ENCODE assay signal across 25 cellular contexts in genomic region chr11:125179895-125180294, GRCh38. TPM values are rescaled to one million over a fixed set of nuclear protein-coding genes. Genes with fewer than 3 reads are reported as not detected.
DNase-seq lines count a peak whose midpoint lies in the region; ATAC-seq, FAIRE-seq and TF ChIP-seq lines count a peak whose summit lies in the region.
"Had no signal": no experiment of that assay in that cellular context is flagged by ENCODE, and none has a peak within 500 bp of the region (broad histone marks: within the 10 kb centered on the region; RNA-seq: fewer than 3 reads in every experiment).

No MANE protein-coding gene starts in this region.

- H3K9me3 ChIP-seq in HEK293 (ENCODE audit: control insufficient read depth, insufficient read depth, low read depth, low read length) (no peaks in the 10 kb centered on the region), astrocyte (ENCODE audit: insufficient read depth, low read depth, low read length) (no peaks in the 10 kb centered on the region), mesenchymal stem cell (ENCODE audit: control insufficient read depth, low read length) (no peaks in the 10 kb centered on the region), skeletal muscle satellite cell (replicated peaks; ENCODE audit: low read length) (no peaks in the 10 kb centered on the region)
- H3K9me3 ChIP-seq: A549, BE2C, HAP-1 had no signal

- H3K27me3 ChIP-seq in astrocyte (ENCODE audit: insufficient read depth, low read length), result no peaks in the 10 kb centered on the region
- peaks cover 0 to 38% of the 10 kb centered on the region in 2 experiments for H3K27me3 ChIP-seq in mesenchymal stem cell (ENCODE audit: control insufficient read depth in 1 of 2, insufficient read depth in 1 of 2, low read length in 2 of 2)
- peaks cover 4% of the 10 kb centered on the region for H3K27me3 ChIP-seq in skeletal muscle satellite cell (ENCODE audit: control insufficient read depth, insufficient read depth, low read length)

- H4K91ac ChIP-seq in mesenchymal stem cell (ENCODE audit: low read length), result no peak overlapping the region

- H3K4me3 ChIP-seq in HEK293 (ENCODE audit: low read depth, low read length) (no peak overlapping the region), astrocyte (ENCODE audit: insufficient read depth, low read depth, low read length) (no peak overlapping the region), mesenchymal stem cell (ENCODE audit: insufficient read depth in 1 of 2, low read depth in 1 of 2, low read length in 2 of 2) (no peak overlapping the region), skeletal muscle satellite cell (ENCODE audit: low read length) (no peak overlapping the region)
- H3K4me3 ChIP-seq: A549, HAP-1 had no signal

- peaks cover 66% of the 10 kb centered on the region for H3K4me1 Mint-ChIP-seq in astrocyte (ENCODE audit: low read depth, unreplicated experiment)
- no peaks in the 10 kb centered on the region for H3K4me1 Mint-ChIP-seq in activated CD8-positive, alpha-beta T cell treated with anti-CD3 and anti-CD28 coated beads for 36 hours (ENCODE audit: low read depth)

- H3K9me3 Mint-ChIP-seq in astrocyte (ENCODE audit: unreplicated experiment), result no peaks in the 10 kb centered on the region
- H3K9me3 Mint-ChIP-seq in activated CD8-positive, alpha-beta T cell treated with anti-CD3 and anti-CD28 coated beads for 36 hours, result no peaks in the 10 kb centered on the region

- H3K23ac ChIP-seq in mesenchymal stem cell (ENCODE audit: low read length in 2 of 2), result no peak overlapping the region

- peak overlapping the region; percentile 42 for H3K27ac Mint-ChIP-seq in astrocyte (ENCODE audit: unreplicated experiment)
- no peak overlapping the region for H3K27ac Mint-ChIP-seq in activated CD8-positive, alpha-beta T cell treated with anti-CD3 and anti-CD28 coated beads for 36 hours

- H3K14ac ChIP-seq in mesenchymal stem cell (ENCODE audit: low read length in 2 of 2), result no peak overlapping the region

- no peak for FAIRE-seq in astrocyte (lab: Jason Lieb, UNC)
- FAIRE-seq: A549, D721Med, RCC 7860 had no signal

- H3K79me1 ChIP-seq in mesenchymal stem cell (replicated peaks; ENCODE audit: low read length, poor library complexity, severe bottlenecking), result peaks cover 23% of the 10 kb centered on the region

- H3K4me2 ChIP-seq in astrocyte (ENCODE audit: low read length), result peak overlapping the region; percentile 63
- H3K4me2 ChIP-seq in mesenchymal stem cell (ENCODE audit: low read length, poor library complexity, severe bottlenecking), result no peak overlapping the region
- H3K4me2 ChIP-seq in skeletal muscle satellite cell (ENCODE audit: low read length), result no peak overlapping the region
- H3K4me2 ChIP-seq: A549 had no signal

- intact Hi-C loops in activated CD8-positive, alpha-beta T cell treated with anti-CD3 and anti-CD28 coated beads for 36 hours (cut with micrococcal nuclease), result no loop called here

- H3K4me1 ChIP-seq in HEK293 (ENCODE audit: control insufficient read depth, insufficient read depth, low read length) (peaks cover 7% of the 10 kb centered on the region; the same call in 1 of the 2 replicates), astrocyte (ENCODE audit: insufficient read depth, low read length) (peaks cover 47% of the 10 kb centered on the region), mesenchymal stem cell (ENCODE audit: control insufficient read depth, insufficient read depth, low read depth, low read length) (peaks cover 51% of the 10 kb centered on the region), skeletal muscle satellite cell (ENCODE audit: control insufficient read depth, insufficient read depth, low read length) (peaks cover 37% of the 10 kb centered on the region)
- H3K4me1 ChIP-seq: A549, BE2C had no signal

- POLR2A ChIA-PET in HEK293 (lab: Yijun Ruan, JAX), result no interaction called here
- POLR2A ChIA-PET in activated CD8-positive, alpha-beta T cell treated with anti-CD3 and anti-CD28 coated beads for 36 hours (lab: Charles Lee), result no interaction called here

- no peak overlapping the region for H2BK5ac ChIP-seq in mesenchymal stem cell (ENCODE audit: low read depth, low read length, poor library complexity, severe bottlenecking)

- no peak overlapping the region for H4K8ac ChIP-seq in mesenchymal stem cell (ENCODE audit: low read length)

- no peak overlapping the region for H3K27ac ChIP-seq in HEK293 (ENCODE audit: extremely low read depth, low read depth, low read length)
- peak overlapping the region; percentile 78 for H3K27ac ChIP-seq in astrocyte (ENCODE audit: low read depth, low read length)
- peak overlapping the region; percentile 86 for H3K27ac ChIP-seq in mesenchymal stem cell (ENCODE audit: low read length, poor library complexity, severe bottlenecking)
- H3K27ac ChIP-seq: A549 had no signal

- no peak overlapping the region for H3K4ac ChIP-seq in mesenchymal stem cell (ENCODE audit: low read depth in 1 of 2, low read length in 2 of 2)

- 89% methylated on average over 11 of the region's 11 CpGs for WGBS in mesenchymal stem cell

- H3K36me3 ChIP-seq in HEK293 (ENCODE audit: control insufficient read depth in 2 of 2, insufficient read depth in 1 of 2, low read length in 2 of 2) (peaks cover 0 to 8% of the 10 kb centered on the region in 2 experiments; a peak in 1 of 3 replicates), astrocyte (ENCODE audit: insufficient read depth, low read length) (no peaks in the 10 kb centered on the region), mesenchymal stem cell (ENCODE audit: control insufficient read depth in 1 of 2, insufficient read depth in 2 of 2, low read depth in 1 of 2, low read length in 2 of 2) (peaks cover 0 to 16% of the 10 kb centered on the region in 2 experiments), skeletal muscle satellite cell (ENCODE audit: insufficient read depth, low read length) (no peaks in the 10 kb centered on the region)
- H3K36me3 ChIP-seq: BE2C, HAP-1 had no signal

- H3K9ac ChIP-seq in astrocyte (ENCODE audit: low read length) (peak overlapping the region; percentile 67), mesenchymal stem cell (ENCODE audit: low read length) (no peak overlapping the region), skeletal muscle satellite cell (ENCODE audit: low read depth, low read length) (peak overlapping the region; percentile 51)

- H3K79me2 ChIP-seq in astrocyte (ENCODE audit: insufficient read depth, low read length), result peaks cover 55% of the 10 kb centered on the region

- H3K18ac ChIP-seq in mesenchymal stem cell (ENCODE audit: low read depth in 1 of 2, low read length in 2 of 2), result peak overlapping the region in 1 of 2 experiments; percentile 28

- H2AK5ac ChIP-seq in mesenchymal stem cell (ENCODE audit: low read length, severe bottlenecking), result peak overlapping the region; percentile 59

- peaks cover 59% of the 10 kb centered on the region for H4K20me1 ChIP-seq in astrocyte (ENCODE audit: insufficient read depth, low read length)

- no peak overlapping the region for H3K4me3 Mint-ChIP-seq in astrocyte (ENCODE audit: unreplicated experiment)
- H3K4me3 Mint-ChIP-seq in activated CD8-positive, alpha-beta T cell treated with anti-CD3 and anti-CD28 coated beads for 36 hours, result no peak overlapping the region

- no peak for ATAC-seq in GM18498 (IDR thresholded peaks at IDR 0.05; ENCODE audit: unreplicated experiment)
- ATAC-seq in activated CD8-positive, alpha-beta T cell treated with anti-CD3 and anti-CD28 coated beads for 36 hours, result no peak
- ATAC-seq: A549, Right ventricle myocardium inferior had no signal

- H3K36me3 Mint-ChIP-seq in astrocyte (ENCODE audit: low read depth, unreplicated experiment), result peaks cover 24% of the 10 kb centered on the region
- H3K36me3 Mint-ChIP-seq in activated CD8-positive, alpha-beta T cell treated with anti-CD3 and anti-CD28 coated beads for 36 hours (ENCODE audit: low read depth), result no peaks in the 10 kb centered on the region

- CTCF ChIA-PET in HEK293 (lab: Yijun Ruan, JAX), result interaction anchor here (1.0 kb wide), 1 partner anchor 225 kb away, joined by 3 read pairs; no protein-coding TSS in a partner anchor
- CTCF ChIA-PET in activated CD8-positive, alpha-beta T cell treated with anti-CD3 and anti-CD28 coated beads for 36 hours (lab: Charles Lee), result no interaction called here

- DNase-seq in astrocyte (ENCODE audit: low read depth), result no peak
- no peak for DNase-seq in mesenchymal stem cell
- DNase-seq in activated gamma-delta T cell treated with Interleukin-2 at 50 U/mL for 16 hours, result no peak
- DNase-seq in DMS 273 treated with DMSO at 0.1 percent for 48 hours (lab: John Stamatoyannopoulos, UW), result no peak
- no peak for DNase-seq in activated CD8-positive, alpha-beta T cell treated with anti-CD3 and anti-CD28 coated beads for 36 hours
- DNase-seq: BE2C; EL; GF-D8; KBM-7; NCI-H1105; NCI-H146; NCI-H2029; NCI-H2227 treated with DMSO at 0.1 percent for 48 hours; NCI-H510A treated with DMSO at 0.1 percent for 48 hours; NCI-H774; NK-92 treated with Interleukin-12 subunit alpha and Interleukin-12 subunit beta, amount 100 ng/mL, for 24 hours had no signal

- TF ChIP-seq CTCF in HEK293 (tag by site-specific recombination; IDR thresholded peaks at IDR 0.05) (no peak), astrocyte (IDR thresholded peaks at IDR 0.05; ENCODE audit: insufficient read depth, low read depth, low read length) (no peak)
- no peak for TF ChIP-seq CTCF in activated CD8-positive, alpha-beta T cell treated with anti-CD3 and anti-CD28 coated beads for 36 hours (IDR thresholded peaks at IDR 0.05)

- no peak overlapping the region for H2BK12ac ChIP-seq in mesenchymal stem cell (ENCODE audit: low read length in 2 of 2)

- H3K27me3 Mint-ChIP-seq in astrocyte (ENCODE audit: low read depth, unreplicated experiment), result no peaks in the 10 kb centered on the region
- H3K27me3 Mint-ChIP-seq in activated CD8-positive, alpha-beta T cell treated with anti-CD3 and anti-CD28 coated beads for 36 hours, result peaks cover 37% of the 10 kb centered on the region

- H2AFZ ChIP-seq in astrocyte (ENCODE audit: low read depth, low read length), result no peak overlapping the region
- no peak overlapping the region for H2AFZ ChIP-seq in mesenchymal stem cell (ENCODE audit: low read depth, low read length)

- no peak overlapping the region for H2BK15ac ChIP-seq in mesenchymal stem cell (ENCODE audit: low read depth, poor library complexity, severe bottlenecking)

- H2BK120ac ChIP-seq in mesenchymal stem cell (ENCODE audit: low read depth, low read length), result no peak overlapping the region

RNA-seq across cellular contexts. Expression of gene PKNOX2, which starts 15.3 kb away (rescaled TPM):
- 53.4 and 69.9 TPM in 2 replicates for total RNA-seq in astrocyte
- polyA plus RNA-seq in mesenchymal stem cell (2013, experiment 1 of 2), result 3.7 TPM
- 3.4 TPM for polyA plus RNA-seq in mesenchymal stem cell (2013, experiment 2 of 2)
- 0.25 and 1.3 TPM in 2 replicates for total RNA-seq in skeletal muscle satellite cell (2012; rRNA removed)
- total RNA-seq in activated CD8-positive, alpha-beta T cell treated with anti-CD3 and anti-CD28 coated beads for 36 hours, result not detected
- total RNA-seq: OCI-LY7 had no signal
- polyA plus RNA-seq: A549 had no signal

Comparison
In these comparisons a context has a peak if more than half of its experiments do, and no peak if none do; other contexts are left out.
1. RNA of gene PKNOX2, which starts 15.3 kb away (total RNA-seq): 53.4 to 69.9 TPM in astrocyte; not detected in activated CD8-positive, alpha-beta T cell treated with anti-CD3 and anti-CD28 coated beads for 36 hours; every median in the first group is over 10 times any median in the second.